Comparison of ENCODE assay signal across 1 cellular context in the genomic region with DNA sequence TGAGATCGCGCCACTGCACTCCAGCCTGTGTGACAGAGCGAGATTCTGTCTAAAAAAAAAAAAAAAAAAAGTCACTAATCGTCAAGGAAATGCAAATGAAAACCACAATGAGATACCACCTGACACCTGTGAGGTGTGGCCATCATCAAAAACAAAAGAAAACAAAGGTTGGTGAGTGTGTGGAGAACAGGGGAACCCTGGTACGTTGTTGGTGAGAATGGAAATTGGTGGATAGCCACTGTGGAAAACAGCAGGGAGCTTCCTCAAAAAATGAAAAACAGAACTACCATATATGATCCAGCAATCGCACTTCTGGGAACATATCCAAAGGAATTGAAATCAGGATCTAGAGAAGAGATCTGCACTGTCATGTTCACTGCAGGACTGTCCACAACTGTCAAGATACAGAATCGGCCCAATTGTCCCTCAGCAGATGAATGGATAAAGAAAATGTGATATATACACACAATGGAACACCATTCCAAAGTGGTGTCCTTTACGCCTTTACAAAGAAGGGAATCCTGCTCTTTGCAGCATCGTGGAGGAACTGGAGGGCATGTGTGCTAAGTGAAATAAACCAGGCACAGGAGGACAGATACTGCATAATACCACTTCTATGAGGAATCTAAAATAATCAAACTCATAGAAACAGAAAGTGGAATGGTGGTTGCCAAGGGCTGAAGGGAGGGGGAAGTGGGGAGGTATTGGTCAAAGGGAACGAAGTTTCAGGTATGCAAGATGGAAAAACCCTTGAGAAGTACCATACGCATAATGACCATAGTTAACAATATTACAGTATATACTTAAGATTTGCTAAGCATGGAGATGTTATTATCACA.
TF ChIP-seq lines count a peak whose summit lies in the region.

No MANE protein-coding gene starts in this region.

TF ChIP-seq in K562, 482 proteins besides CTCF, POLR2A, EP300 and RAD21 (continued from another document and continues in another):
- TF ChIP-seq, protein P1, sequence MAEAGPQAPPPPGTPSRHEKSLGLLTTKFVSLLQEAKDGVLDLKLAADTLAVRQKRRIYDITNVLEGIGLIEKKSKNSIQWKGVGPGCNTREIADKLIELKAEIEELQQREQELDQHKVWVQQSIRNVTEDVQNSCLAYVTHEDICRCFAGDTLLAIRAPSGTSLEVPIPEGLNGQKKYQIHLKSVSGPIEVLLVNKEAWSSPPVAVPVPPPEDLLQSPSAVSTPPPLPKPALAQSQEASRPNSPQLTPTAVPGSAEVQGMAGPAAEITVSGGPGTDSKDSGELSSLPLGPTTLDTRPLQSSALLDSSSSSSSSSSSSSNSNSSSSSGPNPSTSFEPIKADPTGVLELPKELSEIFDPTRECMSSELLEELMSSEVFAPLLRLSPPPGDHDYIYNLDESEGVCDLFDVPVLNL (CRISPR knock-in tag; IDR thresholded peaks at IDR 0.05; ENCODE audit: low read depth), result no peak
- TF ChIP-seq, protein P2, sequence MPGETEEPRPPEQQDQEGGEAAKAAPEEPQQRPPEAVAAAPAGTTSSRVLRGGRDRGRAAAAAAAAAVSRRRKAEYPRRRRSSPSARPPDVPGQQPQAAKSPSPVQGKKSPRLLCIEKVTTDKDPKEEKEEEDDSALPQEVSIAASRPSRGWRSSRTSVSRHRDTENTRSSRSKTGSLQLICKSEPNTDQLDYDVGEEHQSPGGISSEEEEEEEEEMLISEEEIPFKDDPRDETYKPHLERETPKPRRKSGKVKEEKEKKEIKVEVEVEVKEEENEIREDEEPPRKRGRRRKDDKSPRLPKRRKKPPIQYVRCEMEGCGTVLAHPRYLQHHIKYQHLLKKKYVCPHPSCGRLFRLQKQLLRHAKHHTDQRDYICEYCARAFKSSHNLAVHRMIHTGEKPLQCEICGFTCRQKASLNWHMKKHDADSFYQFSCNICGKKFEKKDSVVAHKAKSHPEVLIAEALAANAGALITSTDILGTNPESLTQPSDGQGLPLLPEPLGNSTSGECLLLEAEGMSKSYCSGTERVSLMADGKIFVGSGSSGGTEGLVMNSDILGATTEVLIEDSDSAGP (CRISPR knock-in tag; IDR thresholded peaks at IDR 0.05), result no peak
- TF ChIP-seq SETDB1 (IDR thresholded peaks at IDR 0.05; ENCODE audit: low read length) (no peak), SMARCE1 (IDR thresholded peaks at IDR 0.05) (peak; percentile 32; the same call in 1 of the 2 replicates), SOX6 (IDR thresholded peaks at IDR 0.05) (peak; percentile 82; the same call in 1 of the 2 replicates), SMARCA5 (IDR thresholded peaks at IDR 0.05) (no peak), MAFG (tag; conservative IDR thresholded peaks at IDR 0.05) (peak; percentile 76), KAT8 (IDR thresholded peaks at IDR 0.05; ENCODE audit: low read depth) (no peak), MTA3 (IDR thresholded peaks at IDR 0.05; ENCODE audit: borderline replicate concordance) (no peak), ZNF165 (CRISPR knock-in tag; IDR thresholded peaks at IDR 0.05; ENCODE audit: borderline replicate concordance) (no peak), WHSC1 (IDR thresholded peaks at IDR 0.05; ENCODE audit: low read length) (no peak), CBX3 (IDR thresholded peaks at IDR 0.05; ENCODE audit: borderline replicate concordance in 1 of 2, low read length in 2 of 2) (no peak), ADNP (tag; IDR thresholded peaks at IDR 0.05) (no peak), SMARCC2 (IDR thresholded peaks at IDR 0.05; ENCODE audit: low read depth) (no peak), TCFL5 (CRISPR knock-in tag; conservative IDR thresholded peaks at IDR 0.05) (no peak), STAT5B (CRISPR knock-in tag; IDR thresholded peaks at IDR 0.05) (no peak), ZBED1 (IDR thresholded peaks at IDR 0.05) (no peak), ZNF551 (CRISPR knock-in tag; IDR thresholded peaks at IDR 0.05) (no peak), DPF2 (IDR thresholded peaks at IDR 0.05) (peak; percentile 38), ZNF696 (CRISPR knock-in tag; conservative IDR thresholded peaks at IDR 0.05) (no peak), HNRNPUL1 (IDR thresholded peaks at IDR 0.05; ENCODE audit: low read length) (no peak)
- TF ChIP-seq, protein P3, sequence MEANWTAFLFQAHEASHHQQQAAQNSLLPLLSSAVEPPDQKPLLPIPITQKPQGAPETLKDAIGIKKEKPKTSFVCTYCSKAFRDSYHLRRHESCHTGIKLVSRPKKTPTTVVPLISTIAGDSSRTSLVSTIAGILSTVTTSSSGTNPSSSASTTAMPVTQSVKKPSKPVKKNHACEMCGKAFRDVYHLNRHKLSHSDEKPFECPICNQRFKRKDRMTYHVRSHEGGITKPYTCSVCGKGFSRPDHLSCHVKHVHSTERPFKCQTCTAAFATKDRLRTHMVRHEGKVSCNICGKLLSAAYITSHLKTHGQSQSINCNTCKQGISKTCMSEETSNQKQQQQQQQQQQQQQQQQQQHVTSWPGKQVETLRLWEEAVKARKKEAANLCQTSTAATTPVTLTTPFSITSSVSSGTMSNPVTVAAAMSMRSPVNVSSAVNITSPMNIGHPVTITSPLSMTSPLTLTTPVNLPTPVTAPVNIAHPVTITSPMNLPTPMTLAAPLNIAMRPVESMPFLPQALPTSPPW (CRISPR knock-in tag; IDR thresholded peaks at IDR 0.05), result peak; percentile 28; the same call in 1 of the 2 replicates
- TF ChIP-seq, protein P4, sequence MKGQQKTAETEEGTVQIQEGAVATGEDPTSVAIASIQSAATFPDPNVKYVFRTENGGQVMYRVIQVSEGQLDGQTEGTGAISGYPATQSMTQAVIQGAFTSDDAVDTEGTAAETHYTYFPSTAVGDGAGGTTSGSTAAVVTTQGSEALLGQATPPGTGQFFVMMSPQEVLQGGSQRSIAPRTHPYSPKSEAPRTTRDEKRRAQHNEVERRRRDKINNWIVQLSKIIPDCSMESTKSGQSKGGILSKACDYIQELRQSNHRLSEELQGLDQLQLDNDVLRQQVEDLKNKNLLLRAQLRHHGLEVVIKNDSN (CRISPR knock-in tag; IDR thresholded peaks at IDR 0.05), result no peak
- TF ChIP-seq, protein P5, sequence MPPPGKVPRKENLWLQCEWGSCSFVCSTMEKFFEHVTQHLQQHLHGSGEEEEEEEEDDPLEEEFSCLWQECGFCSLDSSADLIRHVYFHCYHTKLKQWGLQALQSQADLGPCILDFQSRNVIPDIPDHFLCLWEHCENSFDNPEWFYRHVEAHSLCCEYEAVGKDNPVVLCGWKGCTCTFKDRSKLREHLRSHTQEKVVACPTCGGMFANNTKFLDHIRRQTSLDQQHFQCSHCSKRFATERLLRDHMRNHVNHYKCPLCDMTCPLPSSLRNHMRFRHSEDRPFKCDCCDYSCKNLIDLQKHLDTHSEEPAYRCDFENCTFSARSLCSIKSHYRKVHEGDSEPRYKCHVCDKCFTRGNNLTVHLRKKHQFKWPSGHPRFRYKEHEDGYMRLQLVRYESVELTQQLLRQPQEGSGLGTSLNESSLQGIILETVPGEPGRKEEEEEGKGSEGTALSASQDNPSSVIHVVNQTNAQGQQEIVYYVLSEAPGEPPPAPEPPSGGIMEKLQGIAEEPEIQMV (tag; conservative IDR thresholded peaks at IDR 0.05; ENCODE audit: low read depth), result no peak
- TF ChIP-seq, protein P6, sequence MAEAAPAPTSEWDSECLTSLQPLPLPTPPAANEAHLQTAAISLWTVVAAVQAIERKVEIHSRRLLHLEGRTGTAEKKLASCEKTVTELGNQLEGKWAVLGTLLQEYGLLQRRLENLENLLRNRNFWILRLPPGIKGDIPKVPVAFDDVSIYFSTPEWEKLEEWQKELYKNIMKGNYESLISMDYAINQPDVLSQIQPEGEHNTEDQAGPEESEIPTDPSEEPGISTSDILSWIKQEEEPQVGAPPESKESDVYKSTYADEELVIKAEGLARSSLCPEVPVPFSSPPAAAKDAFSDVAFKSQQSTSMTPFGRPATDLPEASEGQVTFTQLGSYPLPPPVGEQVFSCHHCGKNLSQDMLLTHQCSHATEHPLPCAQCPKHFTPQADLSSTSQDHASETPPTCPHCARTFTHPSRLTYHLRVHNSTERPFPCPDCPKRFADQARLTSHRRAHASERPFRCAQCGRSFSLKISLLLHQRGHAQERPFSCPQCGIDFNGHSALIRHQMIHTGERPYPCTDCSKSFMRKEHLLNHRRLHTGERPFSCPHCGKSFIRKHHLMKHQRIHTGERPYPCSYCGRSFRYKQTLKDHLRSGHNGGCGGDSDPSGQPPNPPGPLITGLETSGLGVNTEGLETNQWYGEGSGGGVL (CRISPR knock-in tag; IDR thresholded peaks at IDR 0.05), result no peak
- TF ChIP-seq, protein P7, sequence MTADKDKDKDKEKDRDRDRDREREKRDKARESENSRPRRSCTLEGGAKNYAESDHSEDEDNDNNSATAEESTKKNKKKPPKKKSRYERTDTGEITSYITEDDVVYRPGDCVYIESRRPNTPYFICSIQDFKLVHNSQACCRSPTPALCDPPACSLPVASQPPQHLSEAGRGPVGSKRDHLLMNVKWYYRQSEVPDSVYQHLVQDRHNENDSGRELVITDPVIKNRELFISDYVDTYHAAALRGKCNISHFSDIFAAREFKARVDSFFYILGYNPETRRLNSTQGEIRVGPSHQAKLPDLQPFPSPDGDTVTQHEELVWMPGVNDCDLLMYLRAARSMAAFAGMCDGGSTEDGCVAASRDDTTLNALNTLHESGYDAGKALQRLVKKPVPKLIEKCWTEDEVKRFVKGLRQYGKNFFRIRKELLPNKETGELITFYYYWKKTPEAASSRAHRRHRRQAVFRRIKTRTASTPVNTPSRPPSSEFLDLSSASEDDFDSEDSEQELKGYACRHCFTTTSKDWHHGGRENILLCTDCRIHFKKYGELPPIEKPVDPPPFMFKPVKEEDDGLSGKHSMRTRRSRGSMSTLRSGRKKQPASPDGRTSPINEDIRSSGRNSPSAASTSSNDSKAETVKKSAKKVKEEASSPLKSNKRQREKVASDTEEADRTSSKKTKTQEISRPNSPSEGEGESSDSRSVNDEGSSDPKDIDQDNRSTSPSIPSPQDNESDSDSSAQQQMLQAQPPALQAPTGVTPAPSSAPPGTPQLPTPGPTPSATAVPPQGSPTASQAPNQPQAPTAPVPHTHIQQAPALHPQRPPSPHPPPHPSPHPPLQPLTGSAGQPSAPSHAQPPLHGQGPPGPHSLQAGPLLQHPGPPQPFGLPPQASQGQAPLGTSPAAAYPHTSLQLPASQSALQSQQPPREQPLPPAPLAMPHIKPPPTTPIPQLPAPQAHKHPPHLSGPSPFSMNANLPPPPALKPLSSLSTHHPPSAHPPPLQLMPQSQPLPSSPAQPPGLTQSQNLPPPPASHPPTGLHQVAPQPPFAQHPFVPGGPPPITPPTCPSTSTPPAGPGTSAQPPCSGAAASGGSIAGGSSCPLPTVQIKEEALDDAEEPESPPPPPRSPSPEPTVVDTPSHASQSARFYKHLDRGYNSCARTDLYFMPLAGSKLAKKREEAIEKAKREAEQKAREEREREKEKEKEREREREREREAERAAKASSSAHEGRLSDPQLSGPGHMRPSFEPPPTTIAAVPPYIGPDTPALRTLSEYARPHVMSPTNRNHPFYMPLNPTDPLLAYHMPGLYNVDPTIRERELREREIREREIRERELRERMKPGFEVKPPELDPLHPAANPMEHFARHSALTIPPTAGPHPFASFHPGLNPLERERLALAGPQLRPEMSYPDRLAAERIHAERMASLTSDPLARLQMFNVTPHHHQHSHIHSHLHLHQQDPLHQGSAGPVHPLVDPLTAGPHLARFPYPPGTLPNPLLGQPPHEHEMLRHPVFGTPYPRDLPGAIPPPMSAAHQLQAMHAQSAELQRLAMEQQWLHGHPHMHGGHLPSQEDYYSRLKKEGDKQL (CRISPR knock-in tag; IDR thresholded peaks at IDR 0.05; ENCODE audit: borderline replicate concordance), result no peak
- TF ChIP-seq, protein P8, sequence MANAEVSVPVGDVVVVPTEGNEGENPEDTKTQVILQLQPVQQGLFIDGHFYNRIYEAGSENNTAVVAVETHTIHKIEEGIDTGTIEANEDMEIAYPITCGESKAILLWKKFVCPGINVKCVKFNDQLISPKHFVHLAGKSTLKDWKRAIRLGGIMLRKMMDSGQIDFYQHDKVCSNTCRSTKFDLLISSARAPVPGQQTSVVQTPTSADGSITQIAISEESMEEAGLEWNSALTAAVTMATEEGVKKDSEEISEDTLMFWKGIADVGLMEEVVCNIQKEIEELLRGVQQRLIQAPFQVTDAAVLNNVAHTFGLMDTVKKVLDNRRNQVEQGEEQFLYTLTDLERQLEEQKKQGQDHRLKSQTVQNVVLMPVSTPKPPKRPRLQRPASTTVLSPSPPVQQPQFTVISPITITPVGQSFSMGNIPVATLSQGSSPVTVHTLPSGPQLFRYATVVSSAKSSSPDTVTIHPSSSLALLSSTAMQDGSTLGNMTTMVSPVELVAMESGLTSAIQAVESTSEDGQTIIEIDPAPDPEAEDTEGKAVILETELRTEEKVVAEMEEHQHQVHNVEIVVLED (CRISPR knock-in tag; IDR thresholded peaks at IDR 0.05), result no peak
- TF ChIP-seq, protein P9, sequence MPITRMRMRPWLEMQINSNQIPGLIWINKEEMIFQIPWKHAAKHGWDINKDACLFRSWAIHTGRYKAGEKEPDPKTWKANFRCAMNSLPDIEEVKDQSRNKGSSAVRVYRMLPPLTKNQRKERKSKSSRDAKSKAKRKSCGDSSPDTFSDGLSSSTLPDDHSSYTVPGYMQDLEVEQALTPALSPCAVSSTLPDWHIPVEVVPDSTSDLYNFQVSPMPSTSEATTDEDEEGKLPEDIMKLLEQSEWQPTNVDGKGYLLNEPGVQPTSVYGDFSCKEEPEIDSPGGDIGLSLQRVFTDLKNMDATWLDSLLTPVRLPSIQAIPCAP (CRISPR knock-in tag; IDR thresholded peaks at IDR 0.05; ENCODE audit: borderline replicate concordance), result no peak
- TF ChIP-seq, protein P10, sequence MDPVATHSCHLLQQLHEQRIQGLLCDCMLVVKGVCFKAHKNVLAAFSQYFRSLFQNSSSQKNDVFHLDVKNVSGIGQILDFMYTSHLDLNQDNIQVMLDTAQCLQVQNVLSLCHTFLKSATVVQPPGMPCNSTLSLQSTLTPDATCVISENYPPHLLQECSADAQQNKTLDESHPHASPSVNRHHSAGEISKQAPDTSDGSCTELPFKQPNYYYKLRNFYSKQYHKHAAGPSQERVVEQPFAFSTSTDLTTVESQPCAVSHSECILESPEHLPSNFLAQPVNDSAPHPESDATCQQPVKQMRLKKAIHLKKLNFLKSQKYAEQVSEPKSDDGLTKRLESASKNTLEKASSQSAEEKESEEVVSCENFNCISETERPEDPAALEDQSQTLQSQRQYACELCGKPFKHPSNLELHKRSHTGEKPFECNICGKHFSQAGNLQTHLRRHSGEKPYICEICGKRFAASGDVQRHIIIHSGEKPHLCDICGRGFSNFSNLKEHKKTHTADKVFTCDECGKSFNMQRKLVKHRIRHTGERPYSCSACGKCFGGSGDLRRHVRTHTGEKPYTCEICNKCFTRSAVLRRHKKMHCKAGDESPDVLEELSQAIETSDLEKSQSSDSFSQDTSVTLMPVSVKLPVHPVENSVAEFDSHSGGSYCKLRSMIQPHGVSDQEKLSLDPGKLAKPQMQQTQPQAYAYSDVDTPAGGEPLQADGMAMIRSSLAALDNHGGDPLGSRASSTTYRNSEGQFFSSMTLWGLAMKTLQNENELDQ (CRISPR knock-in tag; IDR thresholded peaks at IDR 0.05; ENCODE audit: borderline replicate concordance), result no peak
